ENCODE assay signal across 9 cellular contexts in genomic region chr6:27279513-27280063, GRCh38. TPM values are rescaled to one million over a fixed set of nuclear protein-coding genes. Genes with fewer than 3 reads are reported as not detected.
DNase-seq lines count a peak whose midpoint lies in the region; ATAC-seq and TF ChIP-seq lines count a peak whose summit lies in the region.
"Had no signal": no experiment of that assay in that cellular context is flagged by ENCODE, and none has a peak within 500 bp of the region (broad histone marks: within the 10 kb centered on the region; RNA-seq: fewer than 3 reads in every experiment).

No MANE protein-coding gene starts in this region.

- H3K27me3 ChIP-seq in CD8-positive, alpha-beta memory T cell (ENCODE audit: insufficient read depth, low read length, poor library complexity, severe bottlenecking) = peaks cover 71% of the 10 kb centered on the region
- peaks cover 2% of the 10 kb centered on the region for H3K27me3 ChIP-seq in HL-60 (ENCODE audit: insufficient read depth, poor library complexity, severe bottlenecking)
- H3K27me3 ChIP-seq in Peyer's patch = peaks cover 0 to 14% of the 10 kb centered on the region in 2 donors

- H3K27me3 Mint-ChIP-seq in CD8-positive, alpha-beta memory T cell = peaks cover 86 to 93% of the 10 kb centered on the region in 2 donors
- H3K27me3 Mint-ChIP-seq in activated naive CD8-positive, alpha-beta T cell treated with anti-CD3 and anti-CD28 coated beads, Interleukin-2, amount 10 ng/mL, durations not matched to agents 7 days and 5 days = peaks cover 67% of the 10 kb centered on the region
- H3K27me3 Mint-ChIP-seq in memory B cell = peaks cover 21% of the 10 kb centered on the region

- peak overlapping the region in 2 of 8 donors; percentile 70 to 86 for H3K27ac Mint-ChIP-seq in CD8-positive, alpha-beta memory T cell
- H3K27ac Mint-ChIP-seq in activated naive CD8-positive, alpha-beta T cell treated with anti-CD3 and anti-CD28 coated beads, Interleukin-2, amount 10 ng/mL, durations not matched to agents 7 days and 5 days = peak overlapping the region; percentile 48
- peak overlapping the region; percentile 48 for H3K27ac Mint-ChIP-seq in memory B cell

- CTCF ChIA-PET in CD8-positive, alpha-beta memory T cell (lab: Charles Lee) = no interaction called here

- no peaks in the 10 kb centered on the region for H3K36me3 ChIP-seq in CD8-positive, alpha-beta memory T cell (ENCODE audit: insufficient read depth, low read length)
- H3K36me3 ChIP-seq in Peyer's patch = no peaks in the 10 kb centered on the region

- POLR2A ChIA-PET in CD8-positive, alpha-beta memory T cell (lab: Charles Lee) = interaction anchor here (0.7 kb wide), 1 partner anchor 42 kb away, joined by 4 read pairs; no protein-coding TSS in a partner anchor
- POLR2A ChIA-PET in activated naive CD8-positive, alpha-beta T cell treated with anti-CD3 and anti-CD28 coated beads, Interleukin-2, amount 10 ng/mL, durations not matched to agents 7 days and 5 days (lab: Charles Lee) = interaction anchor here (0.6 kb wide), 1 partner anchor 68 kb away, joined by 9 read pairs; no protein-coding TSS in a partner anchor

- no peaks in the 10 kb centered on the region for H3K4me1 ChIP-seq in CD8-positive, alpha-beta memory T cell (ENCODE audit: insufficient read depth, low read length)
- no peaks in the 10 kb centered on the region for H3K4me1 ChIP-seq in Peyer's patch

- TF ChIP-seq CTCF in HL-60 (IDR thresholded peaks at IDR 0.05; ENCODE audit: insufficient read depth, low read length) (no peak), coronary artery (IDR thresholded peaks at IDR 0.05) (no peak), Peyer's patch (IDR thresholded peaks at IDR 0.05) (no peak)

- intact Hi-C loops in left colon (cut with DNase I, micrococcal nuclease) = no loop called here

- no peak overlapping the region for H3K4me3 ChIP-seq in CD8-positive, alpha-beta memory T cell (ENCODE audit: low read length)
- H3K4me3 ChIP-seq in HL-60 (replicated peaks; ENCODE audit: insufficient read depth, low read length) (peak overlapping the region; percentile 41), coronary artery (no peak overlapping the region), Peyer's patch (no peak overlapping the region)

- peaks cover 1 to 5% (median 1%) of the 10 kb centered on the region in 3 donors for H3K36me3 Mint-ChIP-seq in CD8-positive, alpha-beta memory T cell
- H3K36me3 Mint-ChIP-seq in activated naive CD8-positive, alpha-beta T cell treated with anti-CD3 and anti-CD28 coated beads, Interleukin-2, amount 10 ng/mL, durations not matched to agents 7 days and 5 days = peaks cover 9% of the 10 kb centered on the region
- peaks cover 3% of the 10 kb centered on the region for H3K36me3 Mint-ChIP-seq in memory B cell

- no peak for DNase-seq in CD8-positive, alpha-beta memory T cell
- DNase-seq in HL-60 (ENCODE audit: low read depth in 1 of 2, low spot score in 1 of 2) (no peak), memory B cell (ENCODE audit: low spot score in 2 of 2) (no peak), coronary artery (ENCODE audit: low spot score) (no peak), left colon (no peak), Peyer's patch (no peak)
- DNase-seq in activated naive CD8-positive, alpha-beta T cell treated with anti-CD3 and anti-CD28 coated beads, Interleukin-2, amount 10 ng/mL, durations not matched to agents 7 days and 5 days = no peak
- DNase-seq in activated effector memory CD4-positive, alpha-beta T cell treated with Interleukin-2 at 50 U/mL for 16 hours = no peak
- DNase-seq: occipital lobe had no signal

- peak overlapping the region in 3 of 7 donors; percentile 45 to 57 (median 54) for H3K4me3 Mint-ChIP-seq in CD8-positive, alpha-beta memory T cell
- H3K4me3 Mint-ChIP-seq in activated naive CD8-positive, alpha-beta T cell treated with anti-CD3 and anti-CD28 coated beads, Interleukin-2, amount 10 ng/mL, durations not matched to agents 7 days and 5 days = peak overlapping the region; percentile 65
- H3K4me3 Mint-ChIP-seq in memory B cell = no peak overlapping the region

- peaks cover 34 to 63% (median 54%) of the 10 kb centered on the region in 5 donors for H3K9me3 Mint-ChIP-seq in CD8-positive, alpha-beta memory T cell
- peaks cover 20% of the 10 kb centered on the region for H3K9me3 Mint-ChIP-seq in activated naive CD8-positive, alpha-beta T cell treated with anti-CD3 and anti-CD28 coated beads, Interleukin-2, amount 10 ng/mL, durations not matched to agents 7 days and 5 days
- peaks cover 11% of the 10 kb centered on the region for H3K9me3 Mint-ChIP-seq in memory B cell

- H3K4me1 Mint-ChIP-seq in CD8-positive, alpha-beta memory T cell = peaks cover 2 to 8% (median 8%) of the 10 kb centered on the region in 3 donors
- peaks cover 18% of the 10 kb centered on the region for H3K4me1 Mint-ChIP-seq in activated naive CD8-positive, alpha-beta T cell treated with anti-CD3 and anti-CD28 coated beads, Interleukin-2, amount 10 ng/mL, durations not matched to agents 7 days and 5 days
- no peaks in the 10 kb centered on the region for H3K4me1 Mint-ChIP-seq in memory B cell

- H3K9me3 ChIP-seq in CD8-positive, alpha-beta memory T cell (ENCODE audit: low read length) = peaks cover 10% of the 10 kb centered on the region
- peaks cover 0 to 14% (median 0%) of the 10 kb centered on the region in 4 donors for H3K9me3 ChIP-seq in Peyer's patch

- H3K27ac ChIP-seq in CD8-positive, alpha-beta memory T cell (ENCODE audit: low read depth, low read length) = peak overlapping the region; percentile 28
- H3K27ac ChIP-seq in HL-60 (replicated peaks) = no peak overlapping the region
- no peak overlapping the region for H3K27ac ChIP-seq in coronary artery
- H3K27ac ChIP-seq in Peyer's patch = no peak overlapping the region

- TF ChIP-seq POLR2A in Peyer's patch (IDR thresholded peaks at IDR 0.05) = no peak

- ATAC-seq in activated naive CD8-positive, alpha-beta T cell treated with anti-CD3 and anti-CD28 coated beads, Interleukin-2, amount 10 ng/mL, durations not matched to agents 7 days and 5 days (ENCODE audit: low read depth) = no peak
- ATAC-seq in memory B cell (ENCODE audit: low read depth) (no peak), left colon (no peak)

RNA-seq across cellular contexts. Expression of gene PRSS16, which starts 32.1 kb away (rescaled TPM):
- under 1 TPM; 0.35 to 0.55 TPM for total RNA-seq in CD8-positive, alpha-beta memory T cell
- polyA plus RNA-seq in CD8-positive, alpha-beta memory T cell = 1.5 TPM
- total RNA-seq in activated naive CD8-positive, alpha-beta T cell treated with anti-CD3 and anti-CD28 coated beads, Interleukin-2, amount 10 ng/mL, durations not matched to agents 7 days and 5 days = 1 to 10 TPM in 1 of 2 experiments, under 1 TPM in 1; 0.86 to 1.4 TPM
- total RNA-seq in left colon (10 to 100 TPM; 23.2 to 32.9 TPM), Peyer's patch (10 to 100 TPM in 3 of 4 donors, 1 to 10 TPM in 1; 5.0 to 37.1 (median 29.8) TPM)
- total RNA-seq: occipital lobe had no signal

RNA-seq across cellular contexts. Expression of gene POM121L2, which starts 32.5 kb away (rescaled TPM):
- total RNA-seq in CD8-positive, alpha-beta memory T cell = not detected
- polyA plus RNA-seq in CD8-positive, alpha-beta memory T cell = not detected
- not detected for total RNA-seq in activated naive CD8-positive, alpha-beta T cell treated with anti-CD3 and anti-CD28 coated beads, Interleukin-2, amount 10 ng/mL, durations not matched to agents 7 days and 5 days
- total RNA-seq in left colon (under 1 TPM in 1 of 2 donors, not detected in 1; 0.11 TPM), Peyer's patch (not detected)
- total RNA-seq: occipital lobe had no signal
